Comparison of ENCODE assay signal across 9 cellular contexts in the genomic region with DNA sequence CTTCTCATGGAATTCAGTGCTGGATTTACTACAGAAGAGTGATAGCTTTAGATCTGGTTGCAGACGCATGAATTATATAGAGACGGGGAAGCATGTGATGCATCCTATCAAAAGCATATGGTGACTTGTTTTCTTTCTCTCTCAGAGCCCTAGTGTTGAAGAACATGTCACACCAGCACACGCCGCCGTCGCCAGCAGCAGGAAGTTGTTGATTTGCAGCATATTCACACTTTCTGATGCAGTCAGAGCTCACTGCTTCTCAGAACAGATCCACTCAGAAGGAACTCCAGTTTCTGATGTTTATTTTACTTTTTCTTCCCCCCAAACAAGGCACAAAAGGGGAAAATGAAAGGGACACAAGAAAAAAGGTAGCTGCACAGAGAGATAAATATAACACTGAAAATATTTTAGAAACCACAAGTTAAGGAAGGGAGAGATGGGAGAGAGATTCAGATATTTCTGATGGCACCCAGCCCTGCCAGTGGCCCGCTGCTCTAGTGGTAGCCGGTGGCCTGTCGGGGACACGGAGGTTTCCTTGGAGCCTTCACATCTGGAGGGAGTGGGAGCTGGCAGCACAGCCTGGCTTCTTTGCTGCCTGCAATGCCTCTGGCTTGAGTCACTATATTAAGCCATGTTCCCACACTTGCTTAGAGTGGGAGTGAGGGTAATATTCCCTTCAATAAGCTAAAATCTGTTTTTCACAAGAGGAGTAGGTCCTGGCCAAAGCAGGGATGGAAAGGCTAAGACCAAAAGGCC.
DNase-seq lines count a peak whose midpoint lies in the region; ATAC-seq and TF ChIP-seq lines count a peak whose summit lies in the region.
"Had no signal": no experiment of that assay in that cellular context is flagged by ENCODE, and none has a peak within 500 bp of the region (broad histone marks: within the 10 kb centered on the region; RNA-seq: fewer than 3 reads in every experiment).

No MANE protein-coding gene starts in this region.

- H3K9me3 Mint-ChIP-seq in HFFc6, result no peaks in the 10 kb centered on the region
- H3K9me3 Mint-ChIP-seq in activated CD8-positive, alpha-beta T cell treated with anti-CD3 and anti-CD28 coated beads, Interleukin-2, amount 10 ng/mL, durations not matched to agents 7 days and 5 days (ENCODE audit: insufficient read depth), result no peaks in the 10 kb centered on the region
- peaks cover 3% of the 10 kb centered on the region for H3K9me3 Mint-ChIP-seq in stimulated activated memory B cell treated with anti-CD40 and anti-IgM and Interleukin-4, amounts not matched to agents 10 μg/mL and 1 μg/mL and 100 μg/mL, for 72 hours
- peaks cover 0 to 2% (median 0%) of the 10 kb centered on the region in 7 donors for H3K9me3 Mint-ChIP-seq in CD14-positive monocyte

- DNase-seq in HFFc6 (peak; percentile 41), heart right ventricle (peak in 1 of 2 donors; percentile 52), GM19240 (ENCODE audit: insufficient read length, low spot score) (no peak), CD14-positive monocyte (ENCODE audit: low spot score) (no peak)
- peak; percentile 29 for DNase-seq in activated CD8-positive, alpha-beta T cell treated with anti-CD3 and anti-CD28 coated beads, Interleukin-2, amount 10 ng/mL, durations not matched to agents 7 days and 5 days
- DNase-seq: NCI-H69 had no signal

- peak overlapping the region; percentile 10; the same call in 1 of the 2 replicates for H3K4me3 Mint-ChIP-seq in HFFc6
- no peak overlapping the region for H3K4me3 Mint-ChIP-seq in activated CD8-positive, alpha-beta T cell treated with anti-CD3 and anti-CD28 coated beads, Interleukin-2, amount 10 ng/mL, durations not matched to agents 7 days and 5 days
- H3K4me3 Mint-ChIP-seq in stimulated activated memory B cell treated with anti-CD40 and anti-IgM and Interleukin-4, amounts not matched to agents 10 μg/mL and 1 μg/mL and 100 μg/mL, for 72 hours, result no peak overlapping the region
- H3K4me3 Mint-ChIP-seq in CD14-positive monocyte, result peak overlapping the region in 1 of 2 donors; percentile 18

- no peak overlapping the region for H3K4me3 ChIP-seq in heart right ventricle

- 24 to 38% methylated on average over 10 of the region's 10 CpGs for WGBS in heart right ventricle, 2 donors

- H3K27ac ChIP-seq in heart right ventricle, result peak overlapping the region; percentile 40 to 82 (median 64)

- peaks cover 0 to 100% (median 51%) of the 10 kb centered on the region in 9 donors for H3K36me3 ChIP-seq in heart right ventricle

- CTCF ChIA-PET in activated CD8-positive, alpha-beta T cell treated with anti-CD3 and anti-CD28 coated beads, Interleukin-2, amount 10 ng/mL, durations not matched to agents 7 days and 5 days (lab: Charles Lee), result interaction anchor here (4.4 kb wide), 1 partner anchor 18 kb away, joined by 26 read pairs; no protein-coding TSS in a partner anchor

- H3K27ac Mint-ChIP-seq in HFFc6 (peak overlapping the region; percentile 77), CD14-positive monocyte (no peak overlapping the region)
- H3K27ac Mint-ChIP-seq in activated CD8-positive, alpha-beta T cell treated with anti-CD3 and anti-CD28 coated beads, Interleukin-2, amount 10 ng/mL, durations not matched to agents 7 days and 5 days, result peak overlapping the region; percentile 56
- peak overlapping the region; percentile 41 for H3K27ac Mint-ChIP-seq in stimulated activated memory B cell treated with anti-CD40 and anti-IgM and Interleukin-4, amounts not matched to agents 10 μg/mL and 1 μg/mL and 100 μg/mL, for 72 hours

- H3K36me3 Mint-ChIP-seq in HFFc6 (ENCODE audit: low read depth) (peaks cover 69% of the 10 kb centered on the region), CD14-positive monocyte (no peaks in the 10 kb centered on the region)
- no peaks in the 10 kb centered on the region for H3K36me3 Mint-ChIP-seq in activated CD8-positive, alpha-beta T cell treated with anti-CD3 and anti-CD28 coated beads, Interleukin-2, amount 10 ng/mL, durations not matched to agents 7 days and 5 days (ENCODE audit: low read depth)
- H3K36me3 Mint-ChIP-seq in stimulated activated memory B cell treated with anti-CD40 and anti-IgM and Interleukin-4, amounts not matched to agents 10 μg/mL and 1 μg/mL and 100 μg/mL, for 72 hours, result no peaks in the 10 kb centered on the region

- peaks cover 0 to 65% (median 36%) of the 10 kb centered on the region in 9 donors for H3K4me1 ChIP-seq in heart right ventricle

- peaks cover 8% of the 10 kb centered on the region; the same call in 1 of the 2 replicates for H3K27me3 Mint-ChIP-seq in HFFc6 (ENCODE audit: insufficient read depth)
- H3K27me3 Mint-ChIP-seq in activated CD8-positive, alpha-beta T cell treated with anti-CD3 and anti-CD28 coated beads, Interleukin-2, amount 10 ng/mL, durations not matched to agents 7 days and 5 days (ENCODE audit: low read depth), result no peaks in the 10 kb centered on the region
- peaks cover 18% of the 10 kb centered on the region for H3K27me3 Mint-ChIP-seq in stimulated activated memory B cell treated with anti-CD40 and anti-IgM and Interleukin-4, amounts not matched to agents 10 μg/mL and 1 μg/mL and 100 μg/mL, for 72 hours
- H3K27me3 Mint-ChIP-seq in CD14-positive monocyte (ENCODE audit: low read depth in 3 of 3), result peaks cover 0 to 5% (median 2%) of the 10 kb centered on the region in 3 donors

- no peaks in the 10 kb centered on the region for H3K9me3 ChIP-seq in heart right ventricle

- POLR2A ChIA-PET in activated CD8-positive, alpha-beta T cell treated with anti-CD3 and anti-CD28 coated beads, Interleukin-2, amount 10 ng/mL, durations not matched to agents 7 days and 5 days (lab: Charles Lee), result no interaction called here

- H3K27me3 ChIP-seq in heart right ventricle, result no peaks in the 10 kb centered on the region

- TF ChIP-seq CTCF in HFFc6 (IDR thresholded peaks at IDR 0.05) (no peak), heart right ventricle (IDR thresholded peaks at IDR 0.05) (no peak), CD14-positive monocyte (IDR thresholded peaks at IDR 0.05) (no peak)

- H3K4me1 Mint-ChIP-seq in HFFc6 (ENCODE audit: low read depth), result peaks cover 56% of the 10 kb centered on the region
- H3K4me1 Mint-ChIP-seq in activated CD8-positive, alpha-beta T cell treated with anti-CD3 and anti-CD28 coated beads, Interleukin-2, amount 10 ng/mL, durations not matched to agents 7 days and 5 days (ENCODE audit: low read depth), result peaks cover 10% of the 10 kb centered on the region
- H3K4me1 Mint-ChIP-seq in stimulated activated memory B cell treated with anti-CD40 and anti-IgM and Interleukin-4, amounts not matched to agents 10 μg/mL and 1 μg/mL and 100 μg/mL, for 72 hours, result peaks cover 16% of the 10 kb centered on the region
- peaks cover 9% of the 10 kb centered on the region for H3K4me1 Mint-ChIP-seq in CD14-positive monocyte

- no peak for ATAC-seq in activated CD8-positive, alpha-beta T cell treated with anti-CD3 and anti-CD28 coated beads, Interleukin-2, amount 10 ng/mL, durations not matched to agents 7 days and 5 days
- ATAC-seq in heart right ventricle, result peak; percentile 54 to 86 (median 76)
- ATAC-seq in stimulated activated memory B cell treated with anti-CD40 and anti-IgM and Interleukin-4, amounts not matched to agents 10 μg/mL and 1 μg/mL and 100 μg/mL, for 72 hours, result no peak
- no peak for ATAC-seq in HG02642 (IDR thresholded peaks at IDR 0.05; ENCODE audit: poor library complexity, unreplicated experiment)
- no peak for ATAC-seq in GM19395 (IDR thresholded peaks at IDR 0.05; ENCODE audit: unreplicated experiment)

- intact Hi-C loops in heart right ventricle (cut with DNase I) (no loop called here), CD14-positive monocyte (cut with micrococcal nuclease) (no loop called here)

Comparison
In these comparisons a context has a peak if more than half of its experiments do, and no peak if none do; other contexts are left out.
1. DNase-seq: peak in HFFc6 (single experiment) and activated CD8-positive, alpha-beta T cell treated with anti-CD3 and anti-CD28 coated beads, Interleukin-2, amount 10 ng/mL, durations not matched to agents 7 days and 5 days (single experiment); none in GM19240 (single experiment) and CD14-positive monocyte (single experiment).
2. H3K27ac Mint-ChIP-seq: peak in HFFc6 (single experiment), activated CD8-positive, alpha-beta T cell treated with anti-CD3 and anti-CD28 coated beads, Interleukin-2, amount 10 ng/mL, durations not matched to agents 7 days and 5 days (single experiment) and stimulated activated memory B cell treated with anti-CD40 and anti-IgM and Interleukin-4, amounts not matched to agents 10 μg/mL and 1 μg/mL and 100 μg/mL, for 72 hours (single experiment); none in CD14-positive monocyte (0 of 7).
3. ATAC-seq: peak in heart right ventricle (8 of 8); none in activated CD8-positive, alpha-beta T cell treated with anti-CD3 and anti-CD28 coated beads, Interleukin-2, amount 10 ng/mL, durations not matched to agents 7 days and 5 days (single experiment), stimulated activated memory B cell treated with anti-CD40 and anti-IgM and Interleukin-4, amounts not matched to agents 10 μg/mL and 1 μg/mL and 100 μg/mL, for 72 hours (single experiment), HG02642 (single experiment) and GM19395 (single experiment).